Comparison of ENCODE assay signal across 20 cellular contexts in genomic region chr3:37742121-37742520, GRCh38.
"Had no signal": no experiment of that assay in that cellular context is flagged by ENCODE, and none has a peak within 500 bp of the region (broad histone marks: within the 10 kb centered on the region; RNA-seq: fewer than 3 reads in every experiment).

No MANE protein-coding gene starts in this region.

- FAIRE-seq: RCC 7860 had no signal

- ATAC-seq: activated CD4-positive, alpha-beta T cell treated with anti-CD3 and anti-CD28 coated beads for 36 hours; activated T-helper 17 cell treated with anti-CD3 and anti-CD28 coated beads, Interleukin-2, amount 50 U/mL, for 72 hours had no signal

- H3K4me3 ChIP-seq: adrenal gland, body of pancreas, SJSA1 had no signal

- H3K4me3 Mint-ChIP-seq: activated CD4-positive, alpha-beta memory T cell treated with anti-CD3 and anti-CD28 coated beads, Interleukin-2, amount 10 ng/mL, durations not matched to agents 7 days and 5 days; activated CD4-positive, alpha-beta T cell treated with anti-CD3 and anti-CD28 coated beads for 36 hours; activated naive CD8-positive, alpha-beta T cell treated with anti-CD3 and anti-CD28 coated beads, Interleukin-2, amount 10 ng/mL, durations not matched to agents 7 days and 5 days; activated T-helper 17 cell treated with anti-CD3 and anti-CD28 coated beads, Interleukin-2, amount 50 U/mL, for 72 hours; T-helper 2 cell treated with Interferon-gamma antibody and Interleukin-4, amounts not matched to agents 5 μg/mL and 100 μg/mL, for 36 hours had no signal

- H3K4me1 Mint-ChIP-seq: activated CD4-positive, alpha-beta memory T cell treated with anti-CD3 and anti-CD28 coated beads, Interleukin-2, amount 10 ng/mL, durations not matched to agents 7 days and 5 days; activated CD4-positive, alpha-beta T cell treated with anti-CD3 and anti-CD28 coated beads for 36 hours; activated naive CD8-positive, alpha-beta T cell treated with anti-CD3 and anti-CD28 coated beads, Interleukin-2, amount 10 ng/mL, durations not matched to agents 7 days and 5 days; activated T-helper 17 cell treated with anti-CD3 and anti-CD28 coated beads, Interleukin-2, amount 50 U/mL, for 72 hours had no signal

- DNase-seq: activated CD4-positive, alpha-beta memory T cell treated with anti-CD3 and anti-CD28 coated beads, Interleukin-2, amount 10 ng/mL, durations not matched to agents 7 days and 5 days; activated CD4-positive, alpha-beta T cell treated with anti-CD3 and anti-CD28 coated beads for 36 hours; activated CD4-positive, alpha-beta T cell treated with anti-CD3 and anti-CD28 coated beads, Interleukin-2, amount 50 U/mL, for 1 hour; activated gamma-delta T cell; activated naive CD4-positive, alpha-beta T cell treated with anti-CD3 and anti-CD28 coated beads, Interleukin-2, amount 50 U/mL, for 16 hours; activated naive CD8-positive, alpha-beta T cell treated with anti-CD3 and anti-CD28 coated beads, Interleukin-2, amount 10 ng/mL, durations not matched to agents 7 days and 5 days; activated T-cell treated with anti-CD3 and anti-CD28 coated beads for 4 hours; activated T-cell treated with anti-CD3 and anti-CD28 coated beads, Interleukin-2, amount 50 U/mL, for 48 hours; MM.1S; NCI-H1105; NCI-H1436 treated with DMSO at 0.1 percent for 48 hours; NCI-H187; NCI-H2081 had no signal

- H3K36me3 ChIP-seq: SJSA1, WERI-Rb-1 had no signal

- H3K27ac ChIP-seq: body of pancreas, SJSA1, WERI-Rb-1 had no signal

- H3K4me1 ChIP-seq: body of pancreas, SJSA1 had no signal

- H3K27me3 ChIP-seq: adrenal gland, body of pancreas, SJSA1 had no signal

- H3K36me3 Mint-ChIP-seq: activated naive CD8-positive, alpha-beta T cell treated with anti-CD3 and anti-CD28 coated beads, Interleukin-2, amount 10 ng/mL, durations not matched to agents 7 days and 5 days had no signal

- H3K9me3 Mint-ChIP-seq: activated CD4-positive, alpha-beta memory T cell treated with anti-CD3 and anti-CD28 coated beads, Interleukin-2, amount 10 ng/mL, durations not matched to agents 7 days and 5 days; activated naive CD8-positive, alpha-beta T cell treated with anti-CD3 and anti-CD28 coated beads, Interleukin-2, amount 10 ng/mL, durations not matched to agents 7 days and 5 days; activated T-helper 17 cell treated with anti-CD3 and anti-CD28 coated beads, Interleukin-2, amount 50 U/mL, for 72 hours; T-helper 2 cell treated with Interferon-gamma antibody and Interleukin-4, amounts not matched to agents 5 μg/mL and 100 μg/mL, for 36 hours had no signal

- H3K9me3 ChIP-seq: adrenal gland, body of pancreas, SJSA1 had no signal

- H3K27ac Mint-ChIP-seq: activated CD4-positive, alpha-beta memory T cell treated with anti-CD3 and anti-CD28 coated beads, Interleukin-2, amount 10 ng/mL, durations not matched to agents 7 days and 5 days; activated CD4-positive, alpha-beta T cell treated with anti-CD3 and anti-CD28 coated beads for 36 hours; activated naive CD8-positive, alpha-beta T cell treated with anti-CD3 and anti-CD28 coated beads, Interleukin-2, amount 10 ng/mL, durations not matched to agents 7 days and 5 days; activated T-helper 17 cell treated with anti-CD3 and anti-CD28 coated beads, Interleukin-2, amount 50 U/mL, for 72 hours; T-helper 2 cell treated with Interferon-gamma antibody and Interleukin-4, amounts not matched to agents 5 μg/mL and 100 μg/mL, for 36 hours had no signal
